In genomic region chr2:25333981-25334380, GRCh38 we compare ENCODE assay signal across 19 cellular contexts. TPM values are rescaled to one million over a fixed set of nuclear protein-coding genes. Genes with fewer than 3 reads are reported as not detected.
A peak's percentile ranks its signal among the peaks of the same experiment; 100 is the strongest.
DNase-seq lines count a peak whose midpoint lies in the region; ATAC-seq and TF ChIP-seq lines count a peak whose summit lies in the region.
"Had no signal": no experiment of that assay in that cellular context is flagged by ENCODE, and none has a peak within 500 bp of the region (broad histone marks: within the 10 kb centered on the region; RNA-seq: fewer than 3 reads in every experiment).

No MANE protein-coding gene starts in this region.

- H3K79me2 ChIP-seq in GM23338 (replicated peaks; ENCODE audit: insufficient read depth): 0 out of 2 replicates have a peak, but pooled peaks cover 7% of the 10 kb centered on the region

- H3K9me3 Mint-ChIP-seq in activated CD8-positive, alpha-beta memory T cell treated with anti-CD3 and anti-CD28 coated beads, Interleukin-2, amount 10 ng/mL, durations not matched to agents 7 days and 5 days (ENCODE audit: low read depth): no peaks in the 10 kb centered on the region
- no peaks in the 10 kb centered on the region for H3K9me3 Mint-ChIP-seq in GM23338
- no peaks in the 10 kb centered on the region for H3K9me3 Mint-ChIP-seq in activated naive CD8-positive, alpha-beta T cell (ENCODE audit: low read depth)
- no peaks in the 10 kb centered on the region for H3K9me3 Mint-ChIP-seq in naive thymus-derived CD8-positive, alpha-beta T cell
- H3K9me3 Mint-ChIP-seq: activated naive CD4-positive, alpha-beta T cell treated with anti-CD3 and anti-CD28 coated beads, Interleukin-2, amount 50 U/mL, for 72 hours; H9 had no signal

- no peak overlapping the region for H3K27ac Mint-ChIP-seq in activated CD8-positive, alpha-beta memory T cell treated with anti-CD3 and anti-CD28 coated beads, Interleukin-2, amount 10 ng/mL, durations not matched to agents 7 days and 5 days
- no peak overlapping the region for H3K27ac Mint-ChIP-seq in GM23338
- peak overlapping the region; percentile 76 for H3K27ac Mint-ChIP-seq in activated naive CD8-positive, alpha-beta T cell
- H3K27ac Mint-ChIP-seq in naive thymus-derived CD8-positive, alpha-beta T cell: peak overlapping the region; percentile 86 to 99 (median 94)
- H3K27ac Mint-ChIP-seq: activated naive CD4-positive, alpha-beta T cell treated with anti-CD3 and anti-CD28 coated beads, Interleukin-2, amount 50 U/mL, for 72 hours had no signal

- H3K36me3 ChIP-seq in GM23338 (ENCODE audit: insufficient read depth) (no peaks in the 10 kb centered on the region), sigmoid colon (no peaks in the 10 kb centered on the region)
- H3K36me3 ChIP-seq: brain microvascular endothelial cell, stomach, upper lobe of right lung had no signal

- no peaks in the 10 kb centered on the region for H3K27me3 ChIP-seq in GM23338 (ENCODE audit: insufficient read depth)
- H3K27me3 ChIP-seq in sigmoid colon: no peaks in the 10 kb centered on the region
- H3K27me3 ChIP-seq: brain microvascular endothelial cell, stomach, upper lobe of right lung had no signal

- intact Hi-C loops in sigmoid colon (cut with DNase I): loop anchor here (2.0 kb wide), 1 partner anchor 55 kb away; no protein-coding TSS in a partner anchor

- TF ChIP-seq EP300 in sigmoid colon (IDR thresholded peaks at IDR 0.05): no peak

- peaks cover 41% of the 10 kb centered on the region for H3K4me1 ChIP-seq in GM23338 (ENCODE audit: insufficient read depth)
- peaks cover 0 to 97% (median 86%) of the 10 kb centered on the region in 4 donors for H3K4me1 ChIP-seq in sigmoid colon

- H3K27ac ChIP-seq in GM23338 (ENCODE audit: low read depth): no peak overlapping the region
- H3K27ac ChIP-seq in sigmoid colon: peak overlapping the region in 2 of 4 donors; percentile 0 to 66
- H3K27ac ChIP-seq: brain microvascular endothelial cell, stomach, upper lobe of right lung had no signal

- no peak for TF ChIP-seq POLR2A in sigmoid colon (IDR thresholded peaks at IDR 0.05)

- H3K27me3 Mint-ChIP-seq in activated CD8-positive, alpha-beta memory T cell treated with anti-CD3 and anti-CD28 coated beads, Interleukin-2, amount 10 ng/mL, durations not matched to agents 7 days and 5 days: no peaks in the 10 kb centered on the region
- H3K27me3 Mint-ChIP-seq in GM23338 (ENCODE audit: insufficient read depth, low read depth, poor library complexity): peaks cover 19% of the 10 kb centered on the region
- H3K27me3 Mint-ChIP-seq in activated naive CD8-positive, alpha-beta T cell: no peaks in the 10 kb centered on the region
- no peaks in the 10 kb centered on the region for H3K27me3 Mint-ChIP-seq in naive thymus-derived CD8-positive, alpha-beta T cell

- CTCF ChIA-PET in activated CD8-positive, alpha-beta memory T cell treated with anti-CD3 and anti-CD28 coated beads, Interleukin-2, amount 10 ng/mL, durations not matched to agents 7 days and 5 days (lab: Charles Lee): interaction anchor here (0.9 to 3.1 kb wide), 9 partner anchors 9 to 57 kb away, joined by 3 to 15 read pairs (median 6); partner anchors contain the start of gene DNMT3A

- peak; percentile 57 for ATAC-seq in activated CD8-positive, alpha-beta memory T cell treated with anti-CD3 and anti-CD28 coated beads, Interleukin-2, amount 10 ng/mL, durations not matched to agents 7 days and 5 days
- ATAC-seq in GM23338 (no peak), GM21786 (IDR thresholded peaks at IDR 0.05; ENCODE audit: unreplicated experiment) (no peak)
- peak; percentile 72 to 82 for ATAC-seq in naive thymus-derived CD8-positive, alpha-beta T cell
- ATAC-seq: activated naive CD4-positive, alpha-beta T cell treated with anti-CD3 and anti-CD28 coated beads, Interleukin-2, amount 50 U/mL, for 72 hours; upper lobe of right lung had no signal

- H3K4me3 Mint-ChIP-seq in activated CD8-positive, alpha-beta memory T cell treated with anti-CD3 and anti-CD28 coated beads, Interleukin-2, amount 10 ng/mL, durations not matched to agents 7 days and 5 days: no peak overlapping the region
- H3K4me3 Mint-ChIP-seq in GM23338: peak overlapping the region; percentile 29; the same call in 1 of the 3 replicates
- peak overlapping the region; percentile 51 for H3K4me3 Mint-ChIP-seq in activated naive CD8-positive, alpha-beta T cell
- H3K4me3 Mint-ChIP-seq in naive thymus-derived CD8-positive, alpha-beta T cell: peak overlapping the region in 9 of 10 donors; percentile 36 to 75 (median 68)

- H4K20me1 ChIP-seq in GM23338 (replicated peaks; ENCODE audit: insufficient read depth): no peaks in the 10 kb centered on the region; the same call in 1 of the 2 replicates

- H3F3A ChIP-seq in GM23338 (replicated peaks; ENCODE audit: low read depth): 0 out of 2 replicates have a peak, but pooled peaks cover 5% of the 10 kb centered on the region

- DNase-seq in activated CD8-positive, alpha-beta memory T cell treated with anti-CD3 and anti-CD28 coated beads, Interleukin-2, amount 10 ng/mL, durations not matched to agents 7 days and 5 days: no peak
- DNase-seq in activated CD8-positive, alpha-beta memory T cell treated with anti-CD3 and anti-CD28 coated beads, Interleukin-2, amount 50 U/mL, for 4 hours: no peak
- no peak for DNase-seq in GM23338 (ENCODE audit: low spot score)
- peak in 6 of 10 donors; percentile 41 to 84 (median 60) for DNase-seq in naive thymus-derived CD8-positive, alpha-beta T cell
- no peak for DNase-seq in kidney tubule cell (ENCODE audit: low spot score)
- no peak for DNase-seq in sigmoid colon
- DNase-seq: ACHN, brain microvascular endothelial cell, COR-L47, H9, NCI-H2029 treated with DMSO at 0.1 percent for 48 hours, NCI-H510A treated with DMSO at 0.1 percent for 48 hours, retina, SHP77, stomach, upper lobe of right lung had no signal

- peaks cover 2% of the 10 kb centered on the region for H3K36me3 Mint-ChIP-seq in activated CD8-positive, alpha-beta memory T cell treated with anti-CD3 and anti-CD28 coated beads, Interleukin-2, amount 10 ng/mL, durations not matched to agents 7 days and 5 days
- no peaks in the 10 kb centered on the region for H3K36me3 Mint-ChIP-seq in GM23338 (ENCODE audit: low read depth)
- peaks cover 2% of the 10 kb centered on the region for H3K36me3 Mint-ChIP-seq in activated naive CD8-positive, alpha-beta T cell
- H3K36me3 Mint-ChIP-seq in naive thymus-derived CD8-positive, alpha-beta T cell: peaks cover 0 to 9% (median 0%) of the 10 kb centered on the region in 3 donors
- H3K36me3 Mint-ChIP-seq: activated naive CD4-positive, alpha-beta T cell treated with anti-CD3 and anti-CD28 coated beads, Interleukin-2, amount 50 U/mL, for 72 hours had no signal

- no peak for TF ChIP-seq CTCF in GM23338 (conservative IDR thresholded peaks at IDR 0.05; ENCODE audit: low read depth in 2 of 2)
- TF ChIP-seq CTCF in sigmoid colon (IDR thresholded peaks at IDR 0.05): no peak

- H3K9me2 ChIP-seq in GM23338 (ENCODE audit: insufficient read depth): no peaks in the 10 kb centered on the region

- H3K4me3 ChIP-seq in GM23338 (0 out of 2 replicates have a peak overlapping the region, but pooled peaks have one; percentile 32), sigmoid colon (no peak overlapping the region)
- H3K4me3 ChIP-seq: stomach, upper lobe of right lung had no signal

- peaks cover 58% of the 10 kb centered on the region for H3K4me1 Mint-ChIP-seq in activated CD8-positive, alpha-beta memory T cell treated with anti-CD3 and anti-CD28 coated beads, Interleukin-2, amount 10 ng/mL, durations not matched to agents 7 days and 5 days
- H3K4me1 Mint-ChIP-seq in GM23338: peaks cover 58% of the 10 kb centered on the region
- H3K4me1 Mint-ChIP-seq in activated naive CD8-positive, alpha-beta T cell (ENCODE audit: low read depth): peaks cover 82% of the 10 kb centered on the region
- peaks cover 60 to 96% (median 94%) of the 10 kb centered on the region in 4 donors for H3K4me1 Mint-ChIP-seq in naive thymus-derived CD8-positive, alpha-beta T cell

- peak overlapping the region; percentile 69; the same call in 1 of the 2 replicates for H3K4me2 ChIP-seq in GM23338

- POLR2A ChIA-PET in naive thymus-derived CD8-positive, alpha-beta T cell (lab: Charles Lee): interaction anchor here (0.6 to 7.9 kb wide), 12 partner anchors 10 to 128 kb away, joined by 3 to 61 read pairs (median 8); no protein-coding TSS in a partner anchor

- 53 to 57% methylated on average over 4 of the region's 4 CpGs for WGBS in sigmoid colon, 2 donors

- no peak overlapping the region for H2AFZ ChIP-seq in GM23338

- no peaks in the 10 kb centered on the region for H3K9me3 ChIP-seq in sigmoid colon
- H3K9me3 ChIP-seq: stomach, upper lobe of right lung had no signal

TF ChIP-seq in GM23338, 12 proteins besides CTCF, POLR2A, EP300 and RAD21 (continues in another document):
- TF ChIP-seq ZNF114 (CRISPR knock-in tag; IDR thresholded peaks at IDR 0.05): no peak

RNA-seq across cellular contexts. Expression of gene DNMT3A, which starts 7.7 kb away (rescaled TPM):
- total RNA-seq in activated CD8-positive, alpha-beta memory T cell treated with anti-CD3 and anti-CD28 coated beads, Interleukin-2, amount 10 ng/mL, durations not matched to agents 7 days and 5 days: 10 to 100 TPM; 59.9 to 70.1 TPM
- total RNA-seq in GM23338 (2014; rRNA removed; shearing (Covaris generic)): 67.2 and 80.4 TPM in 2 replicates
- polyA plus RNA-seq in GM23338 (2016; fragmentation: Nextera tagmentation; extraction: Ambion mirVana) (42.9 and 47.2 TPM in 2 replicates), sigmoid colon (10 to 100 TPM in 1 of 3 donors, 1 to 10 TPM in 2; 4.4 to 21.1 (median 4.8) TPM)
- 100 to 1,000 TPM; 121 to 122 TPM for total RNA-seq in naive thymus-derived CD8-positive, alpha-beta T cell
- polyA plus RNA-seq in naive thymus-derived CD8-positive, alpha-beta T cell: 10 to 100 TPM; 17.9 to 31.2 (median 27.2) TPM
- 10 to 100 TPM; 16.4 to 30.2 (median 18.3) TPM for total RNA-seq in sigmoid colon

Comparison
In these comparisons a context has a peak if more than half of its experiments do, and no peak if none do; other contexts are left out.
1. ATAC-seq: peak in activated CD8-positive, alpha-beta memory T cell treated with anti-CD3 and anti-CD28 coated beads, Interleukin-2, amount 10 ng/mL, durations not matched to agents 7 days and 5 days (single experiment) and naive thymus-derived CD8-positive, alpha-beta T cell (2 of 2); none in GM23338 (single experiment) and GM21786 (single experiment).
2. DNase-seq: peak in naive thymus-derived CD8-positive, alpha-beta T cell (6 of 10); none in activated CD8-positive, alpha-beta memory T cell treated with anti-CD3 and anti-CD28 coated beads, Interleukin-2, amount 10 ng/mL, durations not matched to agents 7 days and 5 days (single experiment), activated CD8-positive, alpha-beta memory T cell treated with anti-CD3 and anti-CD28 coated beads, Interleukin-2, amount 50 U/mL, for 4 hours (single experiment), GM23338 (single experiment), kidney tubule cell (single experiment) and sigmoid colon (single experiment).
3. H3K27ac Mint-ChIP-seq: peak in activated naive CD8-positive, alpha-beta T cell (single experiment) and naive thymus-derived CD8-positive, alpha-beta T cell (10 of 10); none in activated CD8-positive, alpha-beta memory T cell treated with anti-CD3 and anti-CD28 coated beads, Interleukin-2, amount 10 ng/mL, durations not matched to agents 7 days and 5 days (single experiment) and GM23338 (single experiment).